ENCODE assay signal across 15 cellular contexts in genomic region chr3:195885036-195885871, GRCh38. TPM values are rescaled to one million over a fixed set of nuclear protein-coding genes. Genes with fewer than 3 reads are reported as not detected.
DNase-seq lines count a peak whose midpoint lies in the region; ATAC-seq and TF ChIP-seq lines count a peak whose summit lies in the region.
"Had no signal": no experiment of that assay in that cellular context is flagged by ENCODE, and none has a peak within 500 bp of the region (broad histone marks: within the 10 kb centered on the region; RNA-seq: fewer than 3 reads in every experiment).

No MANE protein-coding gene starts in this region.

- H3K9me3 ChIP-seq in skeletal muscle tissue (ENCODE audit: control insufficient read depth in 3 of 3, low read length in 3 of 3): no peaks in the 10 kb centered on the region

- intact Hi-C loops in left colon (cut with DNase I, micrococcal nuclease): no loop called here

- no peak for TF ChIP-seq CTCF in chondrocyte (IDR thresholded peaks at IDR 0.05)

- no peak overlapping the region for H3K4me3 Mint-ChIP-seq in chondrocyte (ENCODE audit: unreplicated experiment)
- H3K4me3 Mint-ChIP-seq: CD8-positive, alpha-beta T cell had no signal

- peaks cover 28 to 33% (median 31%) of the 10 kb centered on the region in 3 donors for H3K36me3 ChIP-seq in skeletal muscle tissue (ENCODE audit: control insufficient read depth in 3 of 3, insufficient read depth in 3 of 3, low read length in 3 of 3)

- H3K27me3 Mint-ChIP-seq in chondrocyte (ENCODE audit: low read depth): no peaks in the 10 kb centered on the region

- peak overlapping the region; percentile 93 for H3K27ac ChIP-seq in skeletal muscle tissue (ENCODE audit: low read depth, low read length)
- H3K27ac ChIP-seq: HL-60 had no signal

- peak overlapping the region; percentile 64 to 81 (median 65) for H3K9ac ChIP-seq in skeletal muscle tissue (ENCODE audit: low read depth in 1 of 3, low read length in 3 of 3)

- H3K27me3 ChIP-seq in skeletal muscle tissue (ENCODE audit: control insufficient read depth in 3 of 3, insufficient read depth in 3 of 3, low read length in 3 of 3): no peaks in the 10 kb centered on the region

- peaks cover 30% of the 10 kb centered on the region for H3K4me1 Mint-ChIP-seq in chondrocyte (ENCODE audit: low read depth)

- peaks cover 7% of the 10 kb centered on the region for H3K36me3 Mint-ChIP-seq in chondrocyte (ENCODE audit: low read depth)

- peaks cover 55 to 75% (median 60%) of the 10 kb centered on the region in 3 donors for H3K4me1 ChIP-seq in skeletal muscle tissue (ENCODE audit: control insufficient read depth in 3 of 3, insufficient read depth in 3 of 3, low read length in 3 of 3)

- no peaks in the 10 kb centered on the region for H3K9me3 Mint-ChIP-seq in chondrocyte (ENCODE audit: low read depth)
- H3K9me3 Mint-ChIP-seq: CD8-positive, alpha-beta T cell had no signal

- DNase-seq in LHCN-M2 (ENCODE audit: low read depth) (peak; percentile 91), chondrocyte (ENCODE audit: low spot score) (peak; percentile 72), left colon (peak in 1 of 2 donors; percentile 74), kidney tubule cell (ENCODE audit: low spot score) (no peak), midbrain (lab: John Stamatoyannopoulos, UW) (no peak), NCI-H2227 (lab: John Stamatoyannopoulos, UW; ENCODE audit: unreplicated experiment) (no peak)
- DNase-seq: CD8-positive, alpha-beta T cell; GF-D8; NCI-H1105; NCI-H82; nucleus accumbens; stimulated activated CD4-positive, alpha-beta T cell treated with anti-CD3 and anti-CD28 coated beads, Interleukin-4, amount 100 ng/mL, for 24 hours had no signal

- peak overlapping the region; percentile 68 for H3K27ac Mint-ChIP-seq in chondrocyte (ENCODE audit: unreplicated experiment)
- H3K27ac Mint-ChIP-seq: CD8-positive, alpha-beta T cell had no signal

- H3K4me3 ChIP-seq in skeletal muscle tissue (ENCODE audit: low read length in 3 of 3): peak overlapping the region; percentile 56 to 66 (median 63)

- peak; percentile 91 for ATAC-seq in left colon
- ATAC-seq in GM19351 (IDR thresholded peaks at IDR 0.05; ENCODE audit: unreplicated experiment): no peak
- ATAC-seq: CD8-positive, alpha-beta T cell had no signal

RNA-seq across cellular contexts. Expression of gene TNK2, which starts 23.1 kb away (rescaled TPM):
- total RNA-seq in LHCN-M2 (2014; rRNA removed) (8.6 and 10.7 TPM in 2 replicates), chondrocyte (35.5 to 39.8 TPM (median 38.6 TPM) in 3 replicates), left colon (10 to 100 TPM; 18.3 to 33.9 TPM), skeletal muscle tissue (9.9 TPM)
- 36.8 TPM for polyA plus RNA-seq in LHCN-M2 (2012)

Comparison
In these comparisons a context has a peak if more than half of its experiments do, and no peak if none do; other contexts are left out.
1. DNase-seq: peak in LHCN-M2 (single experiment) and chondrocyte (single experiment); none in kidney tubule cell (single experiment), midbrain (single experiment) and NCI-H2227 (single experiment).